ENCODE assay signal across 17 cellular contexts in the genomic region with DNA sequence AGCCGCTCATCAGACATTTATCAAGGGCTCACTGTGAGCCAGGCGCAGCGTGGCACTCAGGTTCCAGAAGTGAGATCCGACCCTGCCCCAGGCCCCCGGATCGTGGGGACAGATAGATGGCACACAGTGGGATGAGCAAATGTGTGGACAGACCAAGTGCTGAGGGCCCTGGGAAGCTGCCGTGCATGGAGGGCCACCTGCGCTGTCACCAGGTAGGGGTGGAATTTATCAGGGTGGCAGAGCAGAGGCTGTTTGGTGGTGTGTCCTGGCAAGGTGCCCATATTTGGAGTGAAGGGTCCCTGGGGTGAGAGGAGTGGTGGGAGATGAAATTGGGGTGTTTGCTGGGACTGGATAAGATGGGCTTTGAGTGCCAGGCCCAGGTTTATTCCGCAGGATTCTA.
"Had no signal": no experiment of that assay in that cellular context is flagged by ENCODE, and none has a peak within 500 bp of the region (broad histone marks: within the 10 kb centered on the region; RNA-seq: fewer than 3 reads in every experiment).

No MANE protein-coding gene starts in this region.

- H3K27me3 ChIP-seq: ascending aorta, breast epithelium, hepatocyte, left lung, sigmoid colon, thyroid gland, uterus had no signal

- DNase-seq: activated CD4-positive, alpha-beta T cell treated with anti-CD3 and anti-CD28 coated beads for 48 hours; activated CD8-positive, alpha-beta T cell treated with anti-CD3 and anti-CD28 coated beads, Interleukin-2, amount 10 ng/mL, durations not matched to agents 7 days and 5 days; activated naive CD4-positive, alpha-beta T cell treated with anti-CD3 and anti-CD28 coated beads, Interleukin-2, amount 10 ng/mL, durations not matched to agents 7 days and 5 days; activated T-cell treated with anti-CD3 and anti-CD28 coated beads for 4 hours; left lung; mesenchymal stem cell; nephron progenitor cell; sigmoid colon; stimulated activated CD4-positive, alpha-beta T cell treated with anti-CD3 and anti-CD28 coated beads, Interleukin-12 subunit alpha, Interleukin-12 subunit beta, amount 100 ng/mL, for 4 hours; SW 1271; thyroid gland had no signal

- H3K4me1 ChIP-seq: ascending aorta, breast epithelium, left lung, sigmoid colon, thyroid gland, uterus had no signal

- H3K4me3 Mint-ChIP-seq: activated CD8-positive, alpha-beta T cell treated with anti-CD3 and anti-CD28 coated beads, Interleukin-2, amount 10 ng/mL, durations not matched to agents 7 days and 5 days; activated naive CD4-positive, alpha-beta T cell treated with anti-CD3 and anti-CD28 coated beads, Interleukin-2, amount 10 ng/mL, durations not matched to agents 7 days and 5 days; nephron progenitor cell; WTC11 had no signal

- H3K27me3 Mint-ChIP-seq: activated naive CD4-positive, alpha-beta T cell treated with anti-CD3 and anti-CD28 coated beads, Interleukin-2, amount 10 ng/mL, durations not matched to agents 7 days and 5 days had no signal

- H3K4me3 ChIP-seq: ascending aorta, breast epithelium, hepatocyte, left lung, sigmoid colon, thyroid gland, uterus had no signal

- H3K9me3 ChIP-seq: ascending aorta, left lung, sigmoid colon, thyroid gland, uterus had no signal

- H3K79me2 ChIP-seq: hepatocyte had no signal

- ATAC-seq: activated CD8-positive, alpha-beta T cell treated with anti-CD3 and anti-CD28 coated beads, Interleukin-2, amount 10 ng/mL, durations not matched to agents 7 days and 5 days; esophagus mucosa; left lung; WTC11 had no signal

- H3K27ac ChIP-seq: ascending aorta, breast epithelium, hepatocyte, left lung, sigmoid colon, thyroid gland, uterus had no signal

- H3K36me3 Mint-ChIP-seq: activated naive CD4-positive, alpha-beta T cell treated with anti-CD3 and anti-CD28 coated beads, Interleukin-2, amount 10 ng/mL, durations not matched to agents 7 days and 5 days had no signal

- H3K27ac Mint-ChIP-seq: activated CD8-positive, alpha-beta T cell treated with anti-CD3 and anti-CD28 coated beads, Interleukin-2, amount 10 ng/mL, durations not matched to agents 7 days and 5 days; activated naive CD4-positive, alpha-beta T cell treated with anti-CD3 and anti-CD28 coated beads, Interleukin-2, amount 10 ng/mL, durations not matched to agents 7 days and 5 days; nephron progenitor cell; WTC11 had no signal

- H3K36me3 ChIP-seq: ascending aorta, breast epithelium, left lung, sigmoid colon, thyroid gland, uterus had no signal

- H3K4me2 ChIP-seq: hepatocyte had no signal

- H3K9me3 Mint-ChIP-seq: activated naive CD4-positive, alpha-beta T cell treated with anti-CD3 and anti-CD28 coated beads, Interleukin-2, amount 10 ng/mL, durations not matched to agents 7 days and 5 days had no signal

- H3K4me1 Mint-ChIP-seq: activated naive CD4-positive, alpha-beta T cell treated with anti-CD3 and anti-CD28 coated beads, Interleukin-2, amount 10 ng/mL, durations not matched to agents 7 days and 5 days had no signal
